25 cellular contexts compared by ENCODE assay signal in the genomic region with DNA sequence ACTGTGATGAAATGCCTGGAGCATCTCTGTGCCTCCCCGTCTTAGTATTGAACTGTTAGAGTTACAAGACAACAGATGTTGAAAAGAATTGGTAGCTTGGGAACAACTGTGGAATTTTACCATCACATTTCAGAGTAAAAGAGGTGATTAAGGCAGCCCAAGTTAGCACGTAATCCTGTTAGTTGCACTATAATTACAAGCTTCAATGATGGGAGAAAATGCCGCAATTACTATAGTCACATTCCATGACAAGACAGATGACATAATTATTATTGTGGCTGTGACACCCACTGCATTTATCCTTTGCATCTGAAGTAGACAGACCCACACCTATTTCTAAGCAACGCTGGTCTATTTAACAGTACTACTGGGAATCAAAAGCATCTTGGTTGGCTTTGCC.
"Had no signal": no experiment of that assay in that cellular context is flagged by ENCODE, and none has a peak within 500 bp of the region (broad histone marks: within the 10 kb centered on the region; RNA-seq: fewer than 3 reads in every experiment).

No MANE protein-coding gene starts in this region.

- H3K9ac ChIP-seq: neural progenitor cell had no signal

- H3K4me1 Mint-ChIP-seq: endodermal cell; memory B cell; naive B cell; stimulated activated memory B cell treated with anti-CD40 and anti-IgM and Interleukin-4, amounts not matched to agents 10 μg/mL and 1 μg/mL and 100 μg/mL, for 72 hours had no signal

- H3K4me3 Mint-ChIP-seq: endodermal cell; memory B cell; naive B cell; natural killer cell treated with Interleukin-12 subunit alpha and Interleukin-12 subunit beta and Interleukin-15 and Interleukin-18, amount 100 ng/mL, for 72 hours; neural progenitor cell; stimulated activated memory B cell treated with anti-CD40 and anti-IgM and Interleukin-4, amounts not matched to agents 10 μg/mL and 1 μg/mL and 100 μg/mL, for 72 hours; type B pancreatic cell had no signal

- ATAC-seq: esophagus mucosa; gastrocnemius medialis; left ventricle myocardium superior; lower lobe of right lung; natural killer cell treated with Interleukin-12 subunit alpha and Interleukin-12 subunit beta and Interleukin-15 and Interleukin-18, amount 100 ng/mL, for 72 hours; sciatic nerve; stimulated activated naive CD8-positive, alpha-beta T cell treated with anti-CD3 and anti-CD28 coated beads, Interleukin-15, Interleukin-2, amounts not matched to agents 100 U/mL and 50 U/mL, for 24 hours had no signal

- H3K9me3 ChIP-seq: gastrocnemius medialis, lower lobe of right lung, prostate gland, spleen, testis had no signal

- H3K27me3 Mint-ChIP-seq: naive B cell; stimulated activated memory B cell treated with anti-CD40 and anti-IgM and Interleukin-4, amounts not matched to agents 10 μg/mL and 1 μg/mL and 100 μg/mL, for 72 hours; type B pancreatic cell had no signal

- H3K36me3 ChIP-seq: gastrocnemius medialis, lower lobe of right lung, neural progenitor cell, prostate gland, right atrium auricular region, spleen, tibial artery had no signal

- H3K4me1 ChIP-seq: gastrocnemius medialis, lower lobe of right lung, neural progenitor cell, prostate gland, right atrium auricular region, spleen, testis, tibial artery had no signal

- H3K4me2 ChIP-seq: neural progenitor cell had no signal

- H3K9me3 Mint-ChIP-seq: endodermal cell; memory B cell; naive B cell; natural killer cell treated with Interleukin-12 subunit alpha and Interleukin-12 subunit beta and Interleukin-15 and Interleukin-18, amount 100 ng/mL, for 72 hours; stimulated activated memory B cell treated with anti-CD40 and anti-IgM and Interleukin-4, amounts not matched to agents 10 μg/mL and 1 μg/mL and 100 μg/mL, for 72 hours; type B pancreatic cell had no signal

- H3K36me3 Mint-ChIP-seq: naive B cell; natural killer cell treated with Interleukin-12 subunit alpha and Interleukin-12 subunit beta and Interleukin-15 and Interleukin-18, amount 100 ng/mL, for 72 hours; stimulated activated memory B cell treated with anti-CD40 and anti-IgM and Interleukin-4, amounts not matched to agents 10 μg/mL and 1 μg/mL and 100 μg/mL, for 72 hours had no signal

- H3K27ac ChIP-seq: dorsolateral prefrontal cortex, epithelial cell of prostate, gastrocnemius medialis, lower lobe of right lung, neural progenitor cell, prostate gland, right atrium auricular region, spleen, testis, tibial artery had no signal

- H3K27ac Mint-ChIP-seq: endodermal cell; memory B cell; naive B cell; natural killer cell treated with Interleukin-12 subunit alpha and Interleukin-12 subunit beta and Interleukin-15 and Interleukin-18, amount 100 ng/mL, for 72 hours; stimulated activated memory B cell treated with anti-CD40 and anti-IgM and Interleukin-4, amounts not matched to agents 10 μg/mL and 1 μg/mL and 100 μg/mL, for 72 hours; type B pancreatic cell had no signal

- DNase-seq: dorsolateral prefrontal cortex; effector CD8-positive, alpha-beta T cell; endodermal cell; foreskin fibroblast; gastrocnemius medialis; head of caudate nucleus; left ventricle myocardium superior; lower lobe of right lung; naive B cell; spleen; stimulated activated CD4-positive, alpha-beta T cell treated with anti-CD3 and anti-CD28 coated beads, Interleukin-4, amount 100 ng/mL, for 4 hours; stimulated activated naive CD8-positive, alpha-beta T cell treated with anti-CD3 and anti-CD28 coated beads, Interleukin-15, Interleukin-2, amounts not matched to agents 100 U/mL and 50 U/mL, for 24 hours; substantia nigra; testis; tibial artery had no signal

- H3K4me3 ChIP-seq: dorsolateral prefrontal cortex, gastrocnemius medialis, lower lobe of right lung, neural progenitor cell, prostate gland, right atrium auricular region, spleen, testis, tibial artery had no signal

- H2AFZ ChIP-seq: neural progenitor cell had no signal

- H3K27me3 ChIP-seq: dorsolateral prefrontal cortex, gastrocnemius medialis, neural progenitor cell, right atrium auricular region, spleen, testis, tibial artery had no signal
